In genomic region chr3:149654188-149654601, GRCh38 we compare ENCODE assay signal across 9 cellular contexts. TPM values are rescaled to one million over a fixed set of nuclear protein-coding genes. Genes with fewer than 3 reads are reported as not detected.
DNase-seq lines count a peak whose midpoint lies in the region; ATAC-seq, FAIRE-seq and TF ChIP-seq lines count a peak whose summit lies in the region.
"Had no signal": no experiment of that assay in that cellular context is flagged by ENCODE, and none has a peak within 500 bp of the region (broad histone marks: within the 10 kb centered on the region; RNA-seq: fewer than 3 reads in every experiment).

No MANE protein-coding gene starts in this region.

- H3K27ac ChIP-seq in HUES64 (ENCODE audit: low read depth, low read length) (no peak overlapping the region), GM12878 (ENCODE audit: control insufficient read depth, insufficient read depth) (no peak overlapping the region), left lung (peak overlapping the region; percentile 14 to 18), thyroid gland (peak overlapping the region; percentile 21 to 99 (median 98))
- no peak overlapping the region for H3K27ac ChIP-seq in CD8-positive, alpha-beta T cell (ENCODE audit: low read depth, low read length)

- no peak for DNase-seq in GM12878 (ENCODE audit: low read depth, low spot score)
- no peak for DNase-seq in left lung
- DNase-seq in thyroid gland: no peak
- DNase-seq in foreskin melanocyte: no peak
- no peak for DNase-seq in GM10248 (ENCODE audit: extremely low spot score)
- DNase-seq in CD8-positive, alpha-beta T cell: no peak
- DNase-seq: SIG-M5 had no signal

- ATAC-seq in GM12878: no peak
- ATAC-seq in left lung: no peak
- ATAC-seq in HG03159 (IDR thresholded peaks at IDR 0.05; ENCODE audit: unreplicated experiment): no peak
- no peak for ATAC-seq in CD8-positive, alpha-beta T cell

- BruUV-seq in GM12878 (replicated peaks; lab: Mats Ljungman, UMichigan): TSS peak; percentile 14

- peaks cover 33% of the 10 kb centered on the region for H3K4me1 ChIP-seq in HUES64 (ENCODE audit: insufficient read depth, low read length)
- peaks cover 11% of the 10 kb centered on the region for H3K4me1 ChIP-seq in GM12878 (ENCODE audit: control insufficient read depth, insufficient read depth, low read length)
- H3K4me1 ChIP-seq in left lung: peaks cover 15 to 34% of the 10 kb centered on the region in 2 donors
- peaks cover 45 to 58% of the 10 kb centered on the region in 2 donors for H3K4me1 ChIP-seq in thyroid gland
- peaks cover 4% of the 10 kb centered on the region for H3K4me1 ChIP-seq in CD8-positive, alpha-beta T cell (ENCODE audit: insufficient read depth, low read length)

- no peaks in the 10 kb centered on the region for H3K36me3 Mint-ChIP-seq in CD8-positive, alpha-beta T cell

- no peaks in the 10 kb centered on the region for H3K9me3 Mint-ChIP-seq in CD8-positive, alpha-beta T cell

- no peak for FAIRE-seq in GM12878 (lab: Jason Lieb, UNC)

- peaks cover 51% of the 10 kb centered on the region for H3K79me2 ChIP-seq in GM12878 (ENCODE audit: control insufficient read depth, insufficient read depth, low read length)

- H3K27me3 ChIP-seq in HUES64 (ENCODE audit: insufficient read depth, low read length): peaks cover 15% of the 10 kb centered on the region
- H3K27me3 ChIP-seq in GM12878 (replicated peaks in 1 of 2; ENCODE audit: control insufficient read depth in 2 of 2, insufficient read depth in 2 of 2, low read length in 1 of 2): no peaks in the 10 kb centered on the region
- H3K27me3 ChIP-seq in left lung: peaks cover 0 to 72% of the 10 kb centered on the region in 2 donors
- no peaks in the 10 kb centered on the region for H3K27me3 ChIP-seq in thyroid gland
- peaks cover 4% of the 10 kb centered on the region for H3K27me3 ChIP-seq in CD8-positive, alpha-beta T cell (ENCODE audit: insufficient read depth, low read length)

- H3K27me3 Mint-ChIP-seq in CD8-positive, alpha-beta T cell (ENCODE audit: low read depth): peaks cover 41% of the 10 kb centered on the region

- H3K27ac Mint-ChIP-seq in CD8-positive, alpha-beta T cell: no peak overlapping the region

- in situ Hi-C loops in GM12878 (cut with MboI): no loop called here

- peak overlapping the region; percentile 83 for H3K4me2 ChIP-seq in GM12878 (ENCODE audit: control insufficient read depth, insufficient read depth)

- peaks cover 18% of the 10 kb centered on the region for H3K4me1 Mint-ChIP-seq in CD8-positive, alpha-beta T cell (ENCODE audit: low read depth)

- H4K20me1 ChIP-seq in GM12878 (ENCODE audit: control insufficient read depth, insufficient read depth): no peaks in the 10 kb centered on the region

- peak overlapping the region; percentile 13; the same call in 1 of the 2 replicates for H3K4me3 ChIP-seq in HUES64 (ENCODE audit: low read length)
- H3K4me3 ChIP-seq in GM12878: peak overlapping the region; percentile 34; the same call in 1 of the 2 replicates
- peak overlapping the region; percentile 4 to 64 for H3K4me3 ChIP-seq in left lung
- H3K4me3 ChIP-seq in thyroid gland (replicated peaks in 1 of 3): no peak overlapping the region
- H3K4me3 ChIP-seq in CD8-positive, alpha-beta T cell (ENCODE audit: low read depth, low read length): no peak overlapping the region

- no peak for TF ChIP-seq POLR2A in GM12878 (IDR thresholded peaks at IDR 0.05; ENCODE audit: low read depth, low read length)
- no peak for TF ChIP-seq POLR2A in thyroid gland (IDR thresholded peaks at IDR 0.05)

- POLR2A ChIA-PET in GM12878 (lab: Charles Lee) (interaction anchor here (0.7 to 2.2 kb wide), 9 partner anchors 14 to 524 kb away, joined by 3 to 8 read pairs (median 4); partner anchors contain the start of gene HPS3), GM10248 (lab: Yijun Ruan, JAX) (no interaction called here)
- POLR2A ChIA-PET in CD8-positive, alpha-beta T cell (lab: Charles Lee): interaction anchor here (0.6 to 1.1 kb wide), 2 partner anchors 11 to 384 kb away, joined by 3 read pairs; no protein-coding TSS in a partner anchor

- intact Hi-C loops in GM12878 (cut with micrococcal nuclease; ENCODE audit: unreplicated experiment): loop anchor here (1.0 to 2.0 kb wide), 2 partner anchors 33 to 69 kb away; no protein-coding TSS in a partner anchor
- intact Hi-C loops in left lung (cut with DNase I): loop anchor here in 1 of 2 donors (10.0 kb wide), 1 partner anchor 79 kb away; no protein-coding TSS in a partner anchor
- intact Hi-C loops in thyroid gland (cut with DNase I): loop anchor here (10.0 kb wide), 2 partner anchors 79 to 109 kb away; no protein-coding TSS in a partner anchor
- intact Hi-C loops in CD8-positive, alpha-beta T cell (cut with DNase I, micrococcal nuclease): loop anchor here in 1 of 2 experiments (10.0 kb wide), 1 partner anchor 69 kb away; no protein-coding TSS in a partner anchor

- RAD21 ChIA-PET in GM12878 (lab: Charles Lee; ENCODE audit: unreplicated experiment): interaction anchor here (0.6 to 11.1 kb wide), 12 partner anchors 15 to 83 kb away, joined by 3 to 272 read pairs (median 5); no protein-coding TSS in a partner anchor

- TF ChIP-seq CTCF in GM12878 (IDR thresholded peaks at IDR 0.05 in 2 of 3, conservative IDR thresholded peaks at IDR 0.05 in 1 of 3; ENCODE audit: control insufficient read depth in 2 of 3, extremely low read depth in 1 of 3, insufficient read depth in 1 of 3, low read depth in 3 of 3, low read length in 3 of 3) (no peak), left lung (IDR thresholded peaks at IDR 0.05) (no peak), thyroid gland (IDR thresholded peaks at IDR 0.05) (no peak), GM10248 (IDR thresholded peaks at IDR 0.05; ENCODE audit: control extremely low read depth, extremely low read depth, low read depth, missing control alignments) (no peak)
- no peak for TF ChIP-seq CTCF in CD8-positive, alpha-beta T cell (IDR thresholded peaks at IDR 0.05)

- TF ChIP-seq RAD21 in GM12878 (IDR thresholded peaks at IDR 0.05; ENCODE audit: insufficient read depth, low read depth, low read length): no peak

- SMC1A ChIA-PET in GM12878 (lab: Charles Lee; ENCODE audit: uncharacterized antibody, unreplicated experiment): interaction anchor here (0.6 to 12.2 kb wide), 18 partner anchors 7 to 100 kb away, joined by 3 to 205 read pairs (median 6); partner anchors contain the start of gene COMMD2

- no peaks in the 10 kb centered on the region for H3K9me3 ChIP-seq in HUES64 (ENCODE audit: insufficient read depth, low read depth, low read length)
- H3K9me3 ChIP-seq in GM12878 (replicated peaks; ENCODE audit: control insufficient read depth, insufficient read depth, low read length): no peaks in the 10 kb centered on the region
- H3K9me3 ChIP-seq in left lung: no peaks in the 10 kb centered on the region
- H3K9me3 ChIP-seq in thyroid gland: no peaks in the 10 kb centered on the region
- H3K9me3 ChIP-seq in CD8-positive, alpha-beta T cell (ENCODE audit: low read length): no peaks in the 10 kb centered on the region

- H3K4me3 Mint-ChIP-seq in CD8-positive, alpha-beta T cell: no peak overlapping the region

- no peak overlapping the region for H3K9ac ChIP-seq in HUES64 (ENCODE audit: low read depth, low read length)
- no peak overlapping the region for H3K9ac ChIP-seq in GM12878 (ENCODE audit: control insufficient read depth, insufficient read depth, low read length)

- no peak for TF ChIP-seq EP300 in GM12878 (IDR thresholded peaks at IDR 0.05; ENCODE audit: borderline replicate concordance in 1 of 2, control insufficient read depth in 1 of 2, low read depth in 2 of 2, low read length in 2 of 2)

- H2AFZ ChIP-seq in GM12878 (ENCODE audit: control insufficient read depth, low read depth, low read length): no peak overlapping the region

- H3K36me3 ChIP-seq in HUES64 (ENCODE audit: insufficient read depth, low read length): peaks cover 44% of the 10 kb centered on the region
- H3K36me3 ChIP-seq in GM12878 (ENCODE audit: control insufficient read depth in 2 of 2, insufficient read depth in 2 of 2, low read length in 1 of 2): no peaks in the 10 kb centered on the region
- H3K36me3 ChIP-seq in left lung: no peaks in the 10 kb centered on the region
- H3K36me3 ChIP-seq in thyroid gland: no peaks in the 10 kb centered on the region
- no peaks in the 10 kb centered on the region for H3K36me3 ChIP-seq in CD8-positive, alpha-beta T cell (ENCODE audit: insufficient read depth, low read length)

- CTCF ChIA-PET in GM12878 (lab: Yijun Ruan, JAX) (interaction anchor here (0.8 to 12.1 kb wide), 20 partner anchors 8 to 126 kb away, joined by 3 to 230 read pairs (median 4); partner anchors contain the start of gene COMMD2), GM10248 (lab: Yijun Ruan, JAX) (interaction anchor here (1.0 to 1.8 kb wide), 5 partner anchors 20 to 86 kb away, joined by 3 to 5 read pairs (median 3); no protein-coding TSS in a partner anchor)
- CTCF ChIA-PET in CD8-positive, alpha-beta T cell (lab: Charles Lee): no interaction called here

TF ChIP-seq in GM12878, 131 proteins besides CTCF, POLR2A, EP300 and RAD21 (continues in another document):
- no peak for TF ChIP-seq SRF (IDR thresholded peaks at IDR 0.05; ENCODE audit: low read depth in 2 of 2, low read length in 2 of 2)
- no peak for TF ChIP-seq POLR2AphosphoS2 (IDR thresholded peaks at IDR 0.05; ENCODE audit: low read depth, low read length)
- no peak for TF ChIP-seq SUPT20H (IDR thresholded peaks at IDR 0.05; ENCODE audit: borderline replicate concordance, control insufficient read depth, low read depth, low read length)
- peak; percentile 67 for TF ChIP-seq RUNX3 (IDR thresholded peaks at IDR 0.05; ENCODE audit: low read length)

RNA-seq across cellular contexts. Expression of gene WWTR1, which starts 3.6 kb away (rescaled TPM):
- polyA plus RNA-seq in HUES64 (2013, experiment 1 of 2): 17.2 TPM
- 17.4 TPM for polyA plus RNA-seq in HUES64 (2013, experiment 2 of 2)
- total RNA-seq in GM12878 (2013; cell fraction: nucleolus; rRNA removed): 25.3 and 27.0 TPM in 2 replicates
- total RNA-seq in GM12878 (2014; rRNA removed) (2.9 and 4.0 TPM in 2 replicates), GM12878 (2014; rRNA removed; fragmentation: Illumina TruSeq; extraction: Trizol) (2.5 and 3.0 TPM in 2 replicates), GM12878 (2021) (5.1 and 6.8 TPM in 2 replicates), left lung (10 to 100 TPM; 74.2 to 76.6 TPM), thyroid gland (10 to 100 TPM; 56.7 to 87.6 (median 78.5) TPM)
- polyA plus RNA-seq in GM12878 (2011; ENCODE audit: low read depth): 2.6 TPM
- polyA plus RNA-seq in GM12878 (2011; rRNA removed) (12.6 and 18.5 TPM in 2 replicates), GM12878 (2014; fragmentation: Illumina TruSeq; extraction: Trizol) (10.0 and 10.2 TPM in 2 replicates), GM12878 (2014; fragmentation: Nextera tagmentation; extraction: Ambion mirVana) (1 to 10 TPM; 3.8 to 4.0 TPM), GM12878 (2014; rRNA removed) (4.7 and 5.0 TPM in 2 replicates), GM12878 (2016; fragmentation: Nextera tagmentation; extraction: Ambion mirVana) (1 to 10 TPM; 7.6 to 8.4 TPM)
- polyA plus RNA-seq in GM12878 (2011; cell fraction: cytosol; rRNA removed): 12.8 and 16.6 TPM in 2 replicates
- 16.1 and 19.8 TPM in 2 replicates for polyA plus RNA-seq in GM12878 (2011; cell fraction: nucleus; rRNA removed)
- polyA plus RNA-seq in GM12878 (2012): 4.3 and 5.2 TPM in 2 replicates
- polyA minus RNA-seq in GM12878 (2011; rRNA and poly(A)+ RNA removed): 23.5 and 26.9 TPM in 2 replicates
- polyA minus RNA-seq in GM12878 (2011; cell fraction: cytosol; rRNA and poly(A)+ RNA removed): 7.8 and 9.9 TPM in 2 replicates
- 33.4 and 61.2 TPM in 2 replicates for polyA minus RNA-seq in GM12878 (2011; cell fraction: nucleus; rRNA and poly(A)+ RNA removed)
- total RNA-seq in CD8-positive, alpha-beta T cell: under 1 TPM; 0.11 to 0.25 TPM

Comparison
In these comparisons a context has a peak if more than half of its experiments do, and no peak if none do; other contexts are left out.
1. H3K27ac ChIP-seq: peak in left lung (2 of 2) and thyroid gland (3 of 3); none in HUES64 (single experiment), GM12878 (single experiment) and CD8-positive, alpha-beta T cell (single experiment).
2. H3K4me3 ChIP-seq: peak in HUES64 (single experiment), GM12878 (single experiment) and left lung (2 of 2); none in thyroid gland (0 of 3) and CD8-positive, alpha-beta T cell (single experiment).